In the genomic region with DNA sequence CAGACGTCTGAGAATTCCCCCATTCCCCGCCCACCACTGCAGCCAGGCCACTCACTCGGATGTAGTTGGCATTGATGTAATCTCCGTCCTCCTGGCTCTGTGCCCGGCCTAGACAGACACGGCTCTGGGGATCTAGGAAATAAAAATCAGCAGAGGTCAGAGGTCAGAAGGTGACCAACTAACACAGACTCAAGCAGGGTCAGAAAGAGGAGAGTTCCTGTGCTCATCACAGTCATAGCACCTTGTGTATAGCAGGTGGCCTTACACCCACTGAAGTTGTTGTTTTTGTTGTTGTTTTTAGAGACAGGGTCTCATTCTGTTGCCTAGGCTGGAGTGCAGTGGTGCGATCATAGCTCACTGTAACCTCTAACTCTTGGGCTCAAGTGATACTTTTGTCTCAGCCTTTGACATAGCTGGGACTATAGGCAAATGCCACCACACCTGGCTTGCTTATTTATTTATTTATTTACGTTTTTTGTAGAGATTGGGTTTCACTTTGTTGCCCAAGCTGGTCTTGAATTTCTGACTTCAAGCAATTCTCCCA, we compare ENCODE assay signal across 11 cellular contexts. TPM values are rescaled to one million over a fixed set of nuclear protein-coding genes. Genes with fewer than 3 reads are reported as not detected.
A peak's percentile ranks its signal among the peaks of the same experiment; 100 is the strongest.
DNase-seq lines count a peak whose midpoint lies in the region; ATAC-seq, FAIRE-seq and TF ChIP-seq lines count a peak whose summit lies in the region.
"Had no signal": no experiment of that assay in that cellular context is flagged by ENCODE, and none has a peak within 500 bp of the region (broad histone marks: within the 10 kb centered on the region; RNA-seq: fewer than 3 reads in every experiment).

No MANE protein-coding gene starts in this region.

- no peak for ATAC-seq in stimulated activated naive CD8-positive, alpha-beta T cell treated with anti-CD3 and anti-CD28 coated beads, Interleukin-15, Interleukin-2, amounts not matched to agents 100 U/mL and 50 U/mL, for 24 hours
- no peak for ATAC-seq in T-helper 17 cell

- peaks cover 65% of the 10 kb centered on the region for H3K4me1 Mint-ChIP-seq in stimulated activated naive CD8-positive, alpha-beta T cell treated with anti-CD3 and anti-CD28 coated beads, Interleukin-15, Interleukin-2, amounts not matched to agents 100 ng/mL and 50 ng/mL, for 24 hours (ENCODE audit: low read depth)
- peaks cover 57% of the 10 kb centered on the region for H3K4me1 Mint-ChIP-seq in T-helper 17 cell
- peaks cover 53 to 54% of the 10 kb centered on the region in 2 donors for H3K4me1 Mint-ChIP-seq in immature natural killer cell
- H3K4me1 Mint-ChIP-seq in progenitor cell of endocrine pancreas (ENCODE audit: low read depth), result peaks cover 5% of the 10 kb centered on the region

- H3K36me3 Mint-ChIP-seq in stimulated activated naive CD8-positive, alpha-beta T cell treated with anti-CD3 and anti-CD28 coated beads, Interleukin-15, Interleukin-2, amounts not matched to agents 100 ng/mL and 50 ng/mL, for 24 hours (ENCODE audit: low read depth), result peaks cover 91% of the 10 kb centered on the region
- H3K36me3 Mint-ChIP-seq in T-helper 17 cell (ENCODE audit: low read depth) (peaks cover 18% of the 10 kb centered on the region), immature natural killer cell (peaks cover 19 to 43% (median 31%) of the 10 kb centered on the region in 3 donors), progenitor cell of endocrine pancreas (ENCODE audit: insufficient read depth) (no peaks in the 10 kb centered on the region)

- TF ChIP-seq CTCF in progenitor cell of endocrine pancreas (IDR thresholded peaks at IDR 0.05; ENCODE audit: unreplicated experiment), result no peak

- peak overlapping the region; percentile 81 for H3K27ac Mint-ChIP-seq in stimulated activated naive CD8-positive, alpha-beta T cell treated with anti-CD3 and anti-CD28 coated beads, Interleukin-15, Interleukin-2, amounts not matched to agents 100 ng/mL and 50 ng/mL, for 24 hours
- H3K27ac Mint-ChIP-seq in T-helper 17 cell (peak overlapping the region; percentile 98), immature natural killer cell (peak overlapping the region; percentile 28 to 83 (median 60)), progenitor cell of endocrine pancreas (no peak overlapping the region)

- no peaks in the 10 kb centered on the region for H3K9me3 Mint-ChIP-seq in stimulated activated naive CD8-positive, alpha-beta T cell treated with anti-CD3 and anti-CD28 coated beads, Interleukin-15, Interleukin-2, amounts not matched to agents 100 ng/mL and 50 ng/mL, for 24 hours
- H3K9me3 Mint-ChIP-seq in immature natural killer cell, result peaks cover 0 to 1% (median 0%) of the 10 kb centered on the region in 6 donors
- H3K9me3 Mint-ChIP-seq in progenitor cell of endocrine pancreas (ENCODE audit: low read depth), result no peaks in the 10 kb centered on the region

- no peak for DNase-seq in stimulated activated naive CD8-positive, alpha-beta T cell treated with anti-CD3 and anti-CD28 coated beads, Interleukin-15, Interleukin-2, amounts not matched to agents 100 U/mL and 50 U/mL, for 24 hours
- DNase-seq in T-helper 17 cell (peak in 1 of 3 donors; percentile 42), immature natural killer cell (no peak), frontal cortex (ENCODE audit: low spot score in 2 of 2) (no peak), NCI-H2107 (lab: John Stamatoyannopoulos, UW) (no peak), progenitor cell of endocrine pancreas (ENCODE audit: low spot score, unreplicated experiment) (no peak), AG08396 (ENCODE audit: low spot score) (no peak)

- H3K9me3 ChIP-seq in T-helper 17 cell (ENCODE audit: control insufficient read depth, low read length, poor library complexity, severe bottlenecking), result no peaks in the 10 kb centered on the region

- no peaks in the 10 kb centered on the region for H3K27me3 Mint-ChIP-seq in stimulated activated naive CD8-positive, alpha-beta T cell treated with anti-CD3 and anti-CD28 coated beads, Interleukin-15, Interleukin-2, amounts not matched to agents 100 ng/mL and 50 ng/mL, for 24 hours
- H3K27me3 Mint-ChIP-seq in T-helper 17 cell (no peaks in the 10 kb centered on the region), immature natural killer cell (ENCODE audit: low read depth in 3 of 3) (peaks cover 8 to 13% (median 13%) of the 10 kb centered on the region in 3 donors), progenitor cell of endocrine pancreas (peaks cover 17% of the 10 kb centered on the region)

- H3K4me3 Mint-ChIP-seq in stimulated activated naive CD8-positive, alpha-beta T cell treated with anti-CD3 and anti-CD28 coated beads, Interleukin-15, Interleukin-2, amounts not matched to agents 100 ng/mL and 50 ng/mL, for 24 hours, result peak overlapping the region; percentile 74
- H3K4me3 Mint-ChIP-seq in T-helper 17 cell (no peak overlapping the region), immature natural killer cell (no peak overlapping the region), progenitor cell of endocrine pancreas (ENCODE audit: low read depth) (no peak overlapping the region)

- FAIRE-seq in frontal cortex (lab: Jason Lieb, UNC), result no peak

RNA-seq across cellular contexts. Expression of a gene that starts 4.9 kb away (rescaled TPM):
- total RNA-seq in T-helper 17 cell (100 to 1,000 TPM in 1 of 2 donors, 10 to 100 TPM in 1; 97.5 to 101 TPM), frontal cortex (not detected), progenitor cell of endocrine pancreas (not detected in 2 replicates)
- polyA plus RNA-seq in immature natural killer cell, result 100 to 1,000 TPM in 1 of 3 donors, 10 to 100 TPM in 2; 55.4 to 126 (median 58.4) TPM
- total RNA-seq: G401, LHCN-M2 had no signal

RNA-seq across cellular contexts. Expression of a gene that starts 11.0 kb away (rescaled TPM):
- total RNA-seq in T-helper 17 cell (10 to 100 TPM; 71.9 to 76.4 TPM), frontal cortex (99.1 TPM), progenitor cell of endocrine pancreas (43.7 and 57.2 TPM in 2 replicates)
- polyA plus RNA-seq in immature natural killer cell, result 10 to 100 TPM in 2 of 3 donors, 1 to 10 TPM in 1; 9.7 to 15.0 (median 11.0) TPM

RNA-seq across cellular contexts. Expression of a gene that starts 32.8 kb away (rescaled TPM):
- not detected for total RNA-seq in T-helper 17 cell
- under 1 TPM in 2 of 3 donors, not detected in 1; 0.10 to 0.16 TPM for polyA plus RNA-seq in immature natural killer cell
- 0.82 TPM for total RNA-seq in frontal cortex
- 0.04 TPM in 1 of 2 replicates, not detected in the other for total RNA-seq in progenitor cell of endocrine pancreas
- total RNA-seq: G401, mononuclear cell had no signal

RNA-seq across cellular contexts. Expression of a gene that starts 38.0 kb away (rescaled TPM):
- total RNA-seq in T-helper 17 cell (under 1 TPM; 0.13 to 0.25 TPM), frontal cortex (0.41 TPM), progenitor cell of endocrine pancreas (0.47 and 0.50 TPM in 2 replicates)
- 10 to 100 TPM; 10.9 to 26.8 (median 21.1) TPM for polyA plus RNA-seq in immature natural killer cell
- total RNA-seq: G401, LHCN-M2 had no signal

Comparison
In these comparisons a context has a peak if more than half of its experiments do, and no peak if none do; other contexts are left out.
1. RNA of a gene that starts 4.9 kb away (total RNA-seq): 97.5 to 101 TPM in T-helper 17 cell; not detected in frontal cortex (single experiment) and not detected in progenitor cell of endocrine pancreas; every median in the first group is over 10 times any median in the second.